In genomic region chr19:878751-879561, GRCh38 we compare ENCODE assay signal across 12 cellular contexts. TPM values are rescaled to one million over a fixed set of nuclear protein-coding genes. Genes with fewer than 3 reads are reported as not detected.
"Had no signal": no experiment of that assay in that cellular context is flagged by ENCODE, and none has a peak within 500 bp of the region (broad histone marks: within the 10 kb centered on the region; RNA-seq: fewer than 3 reads in every experiment).

No MANE protein-coding gene starts in this region.

RNA-seq across cellular contexts. Expression of gene RNU6-9, which starts 14.3 kb away (rescaled TPM):
- total RNA-seq: activated B cell treated with CpG ODN at 0.5 μM for 24 hours; activated CD4-positive, alpha-beta memory T cell treated with anti-CD3 and anti-CD28 coated beads, Interleukin-2, amount 10 ng/mL, durations not matched to agents 7 days and 5 days; activated CD8-positive, alpha-beta memory T cell treated with anti-CD3 and anti-CD28 coated beads for 36 hours; activated naive CD4-positive, alpha-beta T cell treated with anti-CD3 and anti-CD28 coated beads for 36 hours; activated T-cell treated with anti-CD3 and anti-CD28 coated beads, Interleukin-2, amount 50 U/mL, for 72 hours; aorta; cardiac muscle cell; PC-3; Peyer's patch; SJSA1 had no signal
- polyA plus RNA-seq: aorta, cardiac muscle cell, IgD-negative memory B cell, SK-N-SH had no signal

RNA-seq across cellular contexts. Expression of gene CFD, which starts 19.5 kb away (rescaled TPM):
- total RNA-seq: activated B cell treated with CpG ODN at 0.5 μM for 24 hours had no signal

RNA-seq across cellular contexts. Expression of gene ELANE, which starts 26.9 kb away (rescaled TPM):
- total RNA-seq: activated B cell treated with CpG ODN at 0.5 μM for 24 hours; activated CD4-positive, alpha-beta memory T cell treated with anti-CD3 and anti-CD28 coated beads, Interleukin-2, amount 10 ng/mL, durations not matched to agents 7 days and 5 days; activated CD8-positive, alpha-beta memory T cell treated with anti-CD3 and anti-CD28 coated beads for 36 hours; activated naive CD4-positive, alpha-beta T cell treated with anti-CD3 and anti-CD28 coated beads for 36 hours; activated T-cell treated with anti-CD3 and anti-CD28 coated beads, Interleukin-2, amount 50 U/mL, for 72 hours; cardiac muscle cell; PC-3; Peyer's patch; SJSA1 had no signal
- polyA plus RNA-seq: aorta, cardiac muscle cell, IgD-negative memory B cell, SK-N-SH had no signal
